In genomic region chr9:4237748-4238511, GRCh38 we compare ENCODE assay signal across 12 cellular contexts.
DNase-seq lines count a peak whose midpoint lies in the region; ATAC-seq and TF ChIP-seq lines count a peak whose summit lies in the region.
"Had no signal": no experiment of that assay in that cellular context is flagged by ENCODE, and none has a peak within 500 bp of the region (broad histone marks: within the 10 kb centered on the region; RNA-seq: fewer than 3 reads in every experiment).

No MANE protein-coding gene starts in this region.

- no peaks in the 10 kb centered on the region for H3K27me3 ChIP-seq in iPS DF 6.9 (ENCODE audit: control insufficient read depth, insufficient read depth, low read length)
- H3K27me3 ChIP-seq in testis, result no peaks in the 10 kb centered on the region
- H3K27me3 ChIP-seq in right lobe of liver, result no peaks in the 10 kb centered on the region
- H3K27me3 ChIP-seq: adrenal gland, left lung had no signal

- H3K27me3 Mint-ChIP-seq in T-helper 2 cell treated with Interferon-gamma antibody and Interleukin-4, amounts not matched to agents 5 μg/mL and 100 μg/mL, for 36 hours (ENCODE audit: low read depth), result no peaks in the 10 kb centered on the region
- no peaks in the 10 kb centered on the region for H3K27me3 Mint-ChIP-seq in activated naive CD8-positive, alpha-beta T cell treated with anti-CD3 and anti-CD28 coated beads for 36 hours
- H3K27me3 Mint-ChIP-seq in glutamatergic neuron (ENCODE audit: unreplicated experiment), result no peaks in the 10 kb centered on the region

- TF ChIP-seq POLR2A in testis (IDR thresholded peaks at IDR 0.05), result no peak
- no peak for TF ChIP-seq POLR2A in right lobe of liver (IDR thresholded peaks at IDR 0.05)

- H3K4me1 ChIP-seq in iPS DF 6.9 (ENCODE audit: control insufficient read depth, insufficient read depth, low read length) (peaks cover 1% of the 10 kb centered on the region; the same call in 1 of the 2 replicates), testis (peaks cover 11% of the 10 kb centered on the region), right lobe of liver (peaks cover 0 to 10% (median 0%) of the 10 kb centered on the region in 4 donors)
- H3K4me1 ChIP-seq: adrenal gland had no signal

- H3K27ac ChIP-seq in iPS DF 6.9 (ENCODE audit: low read length) (no peak overlapping the region), testis (peak overlapping the region; percentile 75 to 82), right lobe of liver (no peak overlapping the region)
- H3K27ac ChIP-seq: 22Rv1, adrenal gland, left lung had no signal

- H3K4me3 Mint-ChIP-seq in T-helper 2 cell treated with Interferon-gamma antibody and Interleukin-4, amounts not matched to agents 5 μg/mL and 100 μg/mL, for 36 hours, result peak overlapping the region; percentile 52
- H3K4me3 Mint-ChIP-seq in activated naive CD8-positive, alpha-beta T cell treated with anti-CD3 and anti-CD28 coated beads for 36 hours, result peak overlapping the region; percentile 70
- no peak overlapping the region for H3K4me3 Mint-ChIP-seq in glutamatergic neuron (ENCODE audit: unreplicated experiment)

- H3K36me3 ChIP-seq in iPS DF 6.9 (ENCODE audit: control insufficient read depth, insufficient read depth, low read length) (no peaks in the 10 kb centered on the region), testis (ENCODE audit: low read depth, missing control alignments) (no peaks in the 10 kb centered on the region), right lobe of liver (no peaks in the 10 kb centered on the region)
- H3K36me3 ChIP-seq: adrenal gland, left lung had no signal

- TF ChIP-seq CTCF in testis (IDR thresholded peaks at IDR 0.05) (no peak), glutamatergic neuron (IDR thresholded peaks at IDR 0.05; ENCODE audit: partially characterized antibody, unreplicated experiment) (no peak), right lobe of liver (IDR thresholded peaks at IDR 0.05) (no peak)

- no CpG with 5 or more reads among the region's 6 CpGs for WGBS in iPS DF 6.9 (ENCODE audit: insufficient coverage, insufficient read length)
- WGBS in testis, 2 donors, result 6 to 21% methylated on average over 6 of the region's 6 CpGs
- 50% methylated on average over 6 of the region's 6 CpGs for WGBS in right lobe of liver (ENCODE audit: insufficient coverage, low coverage, low lambda C conversion rate, missing lambda C conversion rate)

- peaks cover 16% of the 10 kb centered on the region for H3K4me1 Mint-ChIP-seq in T-helper 2 cell treated with Interferon-gamma antibody and Interleukin-4, amounts not matched to agents 5 μg/mL and 100 μg/mL, for 36 hours (ENCODE audit: low read depth)
- H3K4me1 Mint-ChIP-seq in activated naive CD8-positive, alpha-beta T cell treated with anti-CD3 and anti-CD28 coated beads for 36 hours, result peaks cover 47% of the 10 kb centered on the region
- H3K4me1 Mint-ChIP-seq in glutamatergic neuron (ENCODE audit: low read depth, unreplicated experiment), result no peaks in the 10 kb centered on the region

- ATAC-seq in right lobe of liver, result no peak

- H3K27ac Mint-ChIP-seq in T-helper 2 cell treated with Interferon-gamma antibody and Interleukin-4, amounts not matched to agents 5 μg/mL and 100 μg/mL, for 36 hours, result peak overlapping the region; percentile 28
- peak overlapping the region; percentile 71 for H3K27ac Mint-ChIP-seq in activated naive CD8-positive, alpha-beta T cell treated with anti-CD3 and anti-CD28 coated beads for 36 hours
- no peak overlapping the region for H3K27ac Mint-ChIP-seq in glutamatergic neuron (ENCODE audit: unreplicated experiment)

- DNase-seq in T-helper 2 cell treated with Interferon-gamma antibody and Interleukin-4, amounts not matched to agents 5 μg/mL and 100 μg/mL, for 36 hours (ENCODE audit: low spot score), result no peak
- DNase-seq in T-helper 2 cell (no peak), iPS DF 6.9 (ENCODE audit: low read depth, low spot score) (peak; percentile 11), testis (peak; percentile 91), glutamatergic neuron (no peak), right lobe of liver (no peak), GM19240 (ENCODE audit: insufficient read length, low spot score) (no peak)
- DNase-seq in activated naive CD8-positive, alpha-beta T cell treated with anti-CD3 and anti-CD28 coated beads for 36 hours, result no peak
- DNase-seq: adrenal gland, left lung, SHP77 treated with DMSO at 0.1 percent for 48 hours had no signal

- no peaks in the 10 kb centered on the region for H3K9me3 ChIP-seq in iPS DF 6.9 (ENCODE audit: control insufficient read depth, insufficient read depth, low read length)
- no peaks in the 10 kb centered on the region for H3K9me3 ChIP-seq in testis
- no peaks in the 10 kb centered on the region for H3K9me3 ChIP-seq in right lobe of liver
- H3K9me3 ChIP-seq: adrenal gland, left lung had no signal

- no peaks in the 10 kb centered on the region for H3K9me3 Mint-ChIP-seq in T-helper 2 cell treated with Interferon-gamma antibody and Interleukin-4, amounts not matched to agents 5 μg/mL and 100 μg/mL, for 36 hours
- H3K9me3 Mint-ChIP-seq in activated naive CD8-positive, alpha-beta T cell treated with anti-CD3 and anti-CD28 coated beads for 36 hours, result peaks cover 6% of the 10 kb centered on the region
- peaks cover 2% of the 10 kb centered on the region for H3K9me3 Mint-ChIP-seq in glutamatergic neuron (ENCODE audit: unreplicated experiment)

- H3K4me3 ChIP-seq in iPS DF 6.9 (ENCODE audit: low read length), result no peak overlapping the region
- H3K4me3 ChIP-seq in testis, result no peak overlapping the region
- no peak overlapping the region for H3K4me3 ChIP-seq in right lobe of liver
- H3K4me3 ChIP-seq: adrenal gland, left lung had no signal

- intact Hi-C loops in testis (cut with DNase I; ENCODE audit: low total_unique reads) (no loop called here), right lobe of liver (cut with DNase I) (no loop called here)

- H3K36me3 Mint-ChIP-seq in T-helper 2 cell treated with Interferon-gamma antibody and Interleukin-4, amounts not matched to agents 5 μg/mL and 100 μg/mL, for 36 hours (ENCODE audit: low read depth), result peaks cover 4% of the 10 kb centered on the region
- peaks cover 7% of the 10 kb centered on the region for H3K36me3 Mint-ChIP-seq in activated naive CD8-positive, alpha-beta T cell treated with anti-CD3 and anti-CD28 coated beads for 36 hours
- H3K36me3 Mint-ChIP-seq in glutamatergic neuron (ENCODE audit: unreplicated experiment), result peaks cover 8% of the 10 kb centered on the region

Comparison
In these comparisons a context has a peak if more than half of its experiments do, and no peak if none do; other contexts are left out.
1. DNase-seq: peak in iPS DF 6.9 (single experiment) and testis (single experiment); none in T-helper 2 cell treated with Interferon-gamma antibody and Interleukin-4, amounts not matched to agents 5 μg/mL and 100 μg/mL, for 36 hours (single experiment), T-helper 2 cell (0 of 5), activated naive CD8-positive, alpha-beta T cell treated with anti-CD3 and anti-CD28 coated beads for 36 hours (single experiment), glutamatergic neuron (single experiment), right lobe of liver (0 of 3) and GM19240 (single experiment).
2. H3K27ac ChIP-seq: peak in testis (2 of 2); none in iPS DF 6.9 (single experiment) and right lobe of liver (0 of 3).